In genomic region chr21:36909423-36909822, GRCh38 we compare ENCODE assay signal across 14 cellular contexts. TPM values are rescaled to one million over a fixed set of nuclear protein-coding genes. Genes with fewer than 3 reads are reported as not detected.
DNase-seq lines count a peak whose midpoint lies in the region; ATAC-seq, FAIRE-seq and TF ChIP-seq lines count a peak whose summit lies in the region.
"Had no signal": no experiment of that assay in that cellular context is flagged by ENCODE, and none has a peak within 500 bp of the region (broad histone marks: within the 10 kb centered on the region; RNA-seq: fewer than 3 reads in every experiment).

No MANE protein-coding gene starts in this region.

- no peaks in the 10 kb centered on the region for H4K20me1 ChIP-seq in astrocyte (ENCODE audit: insufficient read depth, low read length)

- H3K27ac Mint-ChIP-seq in HFFc6, result peak overlapping the region; percentile 99
- peak overlapping the region; percentile 54 for H3K27ac Mint-ChIP-seq in astrocyte (ENCODE audit: unreplicated experiment)
- H3K27ac Mint-ChIP-seq: activated CD8-positive, alpha-beta memory T cell treated with anti-CD3 and anti-CD28 coated beads, Interleukin-2, amount 10 ng/mL, durations not matched to agents 7 days and 5 days had no signal

- H3K9me3 Mint-ChIP-seq in activated T-cell treated with anti-CD3 and anti-CD28 coated beads, Interleukin-2, amount 50 U/mL, for 4 hours, result no peaks in the 10 kb centered on the region
- no peaks in the 10 kb centered on the region for H3K9me3 Mint-ChIP-seq in HFFc6
- no peaks in the 10 kb centered on the region for H3K9me3 Mint-ChIP-seq in astrocyte (ENCODE audit: unreplicated experiment)

- H3K36me3 Mint-ChIP-seq in activated T-cell treated with anti-CD3 and anti-CD28 coated beads, Interleukin-2, amount 50 U/mL, for 4 hours (ENCODE audit: insufficient read depth), result no peaks in the 10 kb centered on the region
- peaks cover 9% of the 10 kb centered on the region for H3K36me3 Mint-ChIP-seq in HFFc6 (ENCODE audit: low read depth)
- peaks cover 4% of the 10 kb centered on the region for H3K36me3 Mint-ChIP-seq in astrocyte (ENCODE audit: low read depth, unreplicated experiment)
- H3K36me3 Mint-ChIP-seq: activated CD8-positive, alpha-beta memory T cell treated with anti-CD3 and anti-CD28 coated beads, Interleukin-2, amount 10 ng/mL, durations not matched to agents 7 days and 5 days had no signal

- intact Hi-C loops in mucosa of descending colon (cut with DNase I, micrococcal nuclease), result no loop called here

- H3K27me3 ChIP-seq in astrocyte (ENCODE audit: insufficient read depth, low read length), result no peaks in the 10 kb centered on the region
- H3K27me3 ChIP-seq: esophagus squamous epithelium, neutrophil had no signal

- no peaks in the 10 kb centered on the region for H3K36me3 ChIP-seq in astrocyte (ENCODE audit: insufficient read depth, low read length)
- no peaks in the 10 kb centered on the region for H3K36me3 ChIP-seq in mucosa of descending colon (ENCODE audit: low read depth)
- H3K36me3 ChIP-seq: esophagus squamous epithelium, neutrophil had no signal

- H3K27me3 Mint-ChIP-seq in activated T-cell treated with anti-CD3 and anti-CD28 coated beads, Interleukin-2, amount 50 U/mL, for 4 hours (ENCODE audit: low read depth), result no peaks in the 10 kb centered on the region
- H3K27me3 Mint-ChIP-seq in HFFc6 (ENCODE audit: insufficient read depth), result peaks cover 7% of the 10 kb centered on the region
- no peaks in the 10 kb centered on the region for H3K27me3 Mint-ChIP-seq in astrocyte (ENCODE audit: low read depth, unreplicated experiment)
- H3K27me3 Mint-ChIP-seq: activated CD8-positive, alpha-beta memory T cell treated with anti-CD3 and anti-CD28 coated beads, Interleukin-2, amount 10 ng/mL, durations not matched to agents 7 days and 5 days had no signal

- peaks cover 27% of the 10 kb centered on the region for H3K4me1 Mint-ChIP-seq in activated T-cell treated with anti-CD3 and anti-CD28 coated beads, Interleukin-2, amount 50 U/mL, for 4 hours (ENCODE audit: low read depth)
- peaks cover 34% of the 10 kb centered on the region for H3K4me1 Mint-ChIP-seq in HFFc6 (ENCODE audit: low read depth)
- peaks cover 5% of the 10 kb centered on the region for H3K4me1 Mint-ChIP-seq in astrocyte (ENCODE audit: low read depth, unreplicated experiment)

- peak; percentile 48 to 53 for ATAC-seq in activated T-cell treated with anti-CD3 and anti-CD28 coated beads, Interleukin-2, amount 50 U/mL, for 4 hours
- ATAC-seq in mucosa of descending colon (peak; percentile 68), HG03097 (IDR thresholded peaks at IDR 0.05; ENCODE audit: low FRiP score, unreplicated experiment) (no peak), GM18498 (IDR thresholded peaks at IDR 0.05; ENCODE audit: unreplicated experiment) (no peak)

- H3K4me3 ChIP-seq in astrocyte (ENCODE audit: insufficient read depth, low read depth, low read length) (no peak overlapping the region), mucosa of descending colon (no peak overlapping the region)
- H3K4me3 ChIP-seq: coronary artery, esophagus squamous epithelium, lung had no signal

- H3K4me2 ChIP-seq in astrocyte (ENCODE audit: low read length), result peak overlapping the region; percentile 57

- DNase-seq in activated T-cell treated with anti-CD3 and anti-CD28 coated beads, Interleukin-2, amount 50 U/mL, for 4 hours, result no peak
- DNase-seq in activated T-cell treated with anti-CD3 and anti-CD28 coated beads for 4 hours (no peak), HFFc6 (no peak), astrocyte (ENCODE audit: low read depth) (peak; percentile 22), mucosa of descending colon (no peak), urothelium cell line (ENCODE audit: low spot score) (no peak)
- DNase-seq: activated CD8-positive, alpha-beta memory T cell treated with anti-CD3 and anti-CD28 coated beads, Interleukin-2, amount 10 ng/mL, durations not matched to agents 7 days and 5 days; amygdala; esophagus squamous epithelium had no signal

- peak overlapping the region; percentile 99 for H3K27ac ChIP-seq in astrocyte (ENCODE audit: low read depth, low read length)
- H3K27ac ChIP-seq: coronary artery, neutrophil had no signal

- no peak for TF ChIP-seq CTCF in HFFc6 (IDR thresholded peaks at IDR 0.05)
- TF ChIP-seq CTCF in astrocyte (IDR thresholded peaks at IDR 0.05; ENCODE audit: insufficient read depth, low read depth, low read length), result no peak
- no peak for TF ChIP-seq CTCF in mucosa of descending colon (IDR thresholded peaks at IDR 0.05)

- H3K79me2 ChIP-seq in astrocyte (ENCODE audit: insufficient read depth, low read length), result peaks cover 8% of the 10 kb centered on the region

- no peaks in the 10 kb centered on the region for H3K9me3 ChIP-seq in astrocyte (ENCODE audit: insufficient read depth, low read depth, low read length)
- H3K9me3 ChIP-seq in mucosa of descending colon, result no peaks in the 10 kb centered on the region
- H3K9me3 ChIP-seq: esophagus squamous epithelium, neutrophil had no signal

- FAIRE-seq in astrocyte (lab: Jason Lieb, UNC) (no peak), urothelium cell line (lab: Jason Lieb, UNC) (no peak)

- peaks cover 22% of the 10 kb centered on the region for H3K4me1 ChIP-seq in astrocyte (ENCODE audit: insufficient read depth, low read length)
- peaks cover 6% of the 10 kb centered on the region for H3K4me1 ChIP-seq in mucosa of descending colon (ENCODE audit: low read depth)

- no peak overlapping the region for H3K4me3 Mint-ChIP-seq in activated T-cell treated with anti-CD3 and anti-CD28 coated beads, Interleukin-2, amount 50 U/mL, for 4 hours
- H3K4me3 Mint-ChIP-seq in HFFc6 (peak overlapping the region; percentile 70), astrocyte (ENCODE audit: unreplicated experiment) (no peak overlapping the region)
- H3K4me3 Mint-ChIP-seq: activated CD8-positive, alpha-beta memory T cell treated with anti-CD3 and anti-CD28 coated beads, Interleukin-2, amount 10 ng/mL, durations not matched to agents 7 days and 5 days had no signal

- peak overlapping the region; percentile 85 for H3K9ac ChIP-seq in astrocyte (ENCODE audit: low read length)

- H2AFZ ChIP-seq in astrocyte (ENCODE audit: low read depth, low read length), result no peak overlapping the region

RNA-seq across cellular contexts. Expression of gene HLCS, which starts 57.0 kb away (rescaled TPM):
- 1 to 10 TPM; 7.1 to 8.6 (median 8.3) TPM for total RNA-seq in activated T-cell treated with anti-CD3 and anti-CD28 coated beads, Interleukin-2, amount 50 U/mL, for 4 hours
- 10 to 100 TPM; 20.3 to 24.5 (median 22.2) TPM for total RNA-seq in HFFc6 (2021; fragmentation: NEBNext Ultra II Directional; extraction: Animal tissue kit (Norgen Biotek cat#: 25700))
- total RNA-seq in astrocyte (20.9 and 24.3 TPM in 2 replicates), mucosa of descending colon (10 to 100 TPM; 13.3 to 16.7 (median 14.9) TPM)

Comparison
In these comparisons a context has a peak if more than half of its experiments do, and no peak if none do; other contexts are left out.
1. ATAC-seq: peak in activated T-cell treated with anti-CD3 and anti-CD28 coated beads, Interleukin-2, amount 50 U/mL, for 4 hours (2 of 2) and mucosa of descending colon (single experiment); none in HG03097 (single experiment) and GM18498 (single experiment).